In genomic region chr5:157350939-157351338, GRCh38 we compare ENCODE assay signal across 11 cellular contexts.
DNase-seq lines count a peak whose midpoint lies in the region; ATAC-seq and TF ChIP-seq lines count a peak whose summit lies in the region.
"Had no signal": no experiment of that assay in that cellular context is flagged by ENCODE, and none has a peak within 500 bp of the region (broad histone marks: within the 10 kb centered on the region; RNA-seq: fewer than 3 reads in every experiment).

No MANE protein-coding gene starts in this region.

- H3K4me1 ChIP-seq in thyroid gland = peaks cover 0 to 6% of the 10 kb centered on the region in 2 donors

- no peaks in the 10 kb centered on the region for H3K27me3 ChIP-seq in thyroid gland

- peaks cover 25% of the 10 kb centered on the region for H3K36me3 Mint-ChIP-seq in activated naive CD4-positive, alpha-beta T cell treated with anti-CD3 and anti-CD28 coated beads, Interleukin-2, amount 50 U/mL, for 24 hours
- H3K36me3 Mint-ChIP-seq in activated naive CD4-positive, alpha-beta T cell treated with anti-CD3 and anti-CD28 coated beads, Interleukin-2, amount 10 ng/mL, durations not matched to agents 7 days and 5 days = peaks cover 82% of the 10 kb centered on the region
- H3K36me3 Mint-ChIP-seq in activated T-helper 2 cell treated with anti-CD3 and anti-CD28 coated beads, Interferon-gamma antibody, Interleukin-2, Interleukin-4, amounts not matched to agents 10 μg/mL and 5 μg/mL and 100 μg/mL, durations not matched to agents 14 hours and 24 hours and 36 hours (ENCODE audit: low read depth) = peaks cover 85% of the 10 kb centered on the region

- H3K4me3 Mint-ChIP-seq in activated naive CD4-positive, alpha-beta T cell treated with anti-CD3 and anti-CD28 coated beads, Interleukin-2, amount 50 U/mL, for 24 hours = no peak overlapping the region
- no peak overlapping the region for H3K4me3 Mint-ChIP-seq in activated naive CD4-positive, alpha-beta T cell treated with anti-CD3 and anti-CD28 coated beads, Interleukin-2, amount 10 ng/mL, durations not matched to agents 7 days and 5 days
- peak overlapping the region; percentile 20 for H3K4me3 Mint-ChIP-seq in activated T-helper 2 cell treated with anti-CD3 and anti-CD28 coated beads, Interferon-gamma antibody, Interleukin-2, Interleukin-4, amounts not matched to agents 10 μg/mL and 5 μg/mL and 100 μg/mL, durations not matched to agents 14 hours and 24 hours and 36 hours (ENCODE audit: low read depth)
- H3K4me3 Mint-ChIP-seq in stimulated activated naive CD8-positive, alpha-beta T cell treated with anti-CD3 and anti-CD28 coated beads, Interleukin-15, amount 100 ng/mL, for 72 hours = peak overlapping the region; percentile 49 to 54

- intact Hi-C loops in activated T-helper 2 cell treated with anti-CD3 and anti-CD28 coated beads, Interferon-gamma antibody, Interleukin-2, Interleukin-4, amounts not matched to agents 10 μg/mL and 5 μg/mL and 100 μg/mL, durations not matched to agents 14 hours and 24 hours and 36 hours (cut with micrococcal nuclease) = loop anchor here (1.0 to 5.0 kb wide), 4 partner anchors 41 to 246 kb away; no protein-coding TSS in a partner anchor
- intact Hi-C loops in thyroid gland (cut with DNase I) = no loop called here

- no peaks in the 10 kb centered on the region for H3K27me3 Mint-ChIP-seq in activated naive CD4-positive, alpha-beta T cell treated with anti-CD3 and anti-CD28 coated beads, Interleukin-2, amount 50 U/mL, for 24 hours
- H3K27me3 Mint-ChIP-seq in activated naive CD4-positive, alpha-beta T cell treated with anti-CD3 and anti-CD28 coated beads, Interleukin-2, amount 10 ng/mL, durations not matched to agents 7 days and 5 days = no peaks in the 10 kb centered on the region
- H3K27me3 Mint-ChIP-seq in activated T-helper 2 cell treated with anti-CD3 and anti-CD28 coated beads, Interferon-gamma antibody, Interleukin-2, Interleukin-4, amounts not matched to agents 10 μg/mL and 5 μg/mL and 100 μg/mL, durations not matched to agents 14 hours and 24 hours and 36 hours (ENCODE audit: low read depth) = no peaks in the 10 kb centered on the region
- H3K27me3 Mint-ChIP-seq in stimulated activated naive CD8-positive, alpha-beta T cell treated with anti-CD3 and anti-CD28 coated beads, Interleukin-15, amount 100 ng/mL, for 72 hours = no peaks in the 10 kb centered on the region

- H3K9me3 ChIP-seq in thyroid gland = no peaks in the 10 kb centered on the region

- CTCF ChIA-PET in activated naive CD4-positive, alpha-beta T cell treated with anti-CD3 and anti-CD28 coated beads, Interleukin-2, amount 10 ng/mL, durations not matched to agents 7 days and 5 days (lab: Charles Lee) = interaction anchor here (0.9 to 1.2 kb wide), 2 partner anchors 23 to 78 kb away, joined by 3 to 4 read pairs; no protein-coding TSS in a partner anchor

- ATAC-seq in HG02678 (IDR thresholded peaks at IDR 0.05; ENCODE audit: unreplicated experiment) = peak; percentile 76
- peak; percentile 95 for ATAC-seq in stimulated activated naive CD8-positive, alpha-beta T cell treated with anti-CD3 and anti-CD28 coated beads, Interleukin-15, amount 100 ng/mL, for 72 hours

- no peak for DNase-seq in activated naive CD4-positive, alpha-beta T cell treated with anti-CD3 and anti-CD28 coated beads, Interleukin-2, amount 10 ng/mL, durations not matched to agents 7 days and 5 days
- no peak for DNase-seq in activated T-helper 2 cell treated with anti-CD3 and anti-CD28 coated beads, Interferon-gamma antibody, Interleukin-2, Interleukin-4, amounts not matched to agents 10 μg/mL and 5 μg/mL and 100 μg/mL, durations not matched to agents 14 hours and 24 hours and 36 hours (ENCODE audit: low spot score)
- DNase-seq in stimulated activated naive CD8-positive, alpha-beta T cell treated with anti-CD3 and anti-CD28 coated beads, Interleukin-15, amount 100 ng/mL, for 72 hours = peak in 1 of 2 donors; percentile 52
- DNase-seq in mesenteric fat pad (ENCODE audit: low spot score) = no peak
- DNase-seq in thyroid gland = no peak
- no peak for DNase-seq in NCI-H82 (lab: John Stamatoyannopoulos, UW)
- DNase-seq: hippocampal formation, MM.1S, NCI-H345 had no signal

- TF ChIP-seq CTCF in thyroid gland (IDR thresholded peaks at IDR 0.05) = no peak

- 77 to 85% methylated on average over 2 of the region's 2 CpGs for WGBS in thyroid gland, 2 donors

- H3K27ac ChIP-seq in thyroid gland = no peak overlapping the region

- H3K27ac Mint-ChIP-seq in activated naive CD4-positive, alpha-beta T cell treated with anti-CD3 and anti-CD28 coated beads, Interleukin-2, amount 50 U/mL, for 24 hours = peak overlapping the region; percentile 76
- no peak overlapping the region for H3K27ac Mint-ChIP-seq in activated naive CD4-positive, alpha-beta T cell treated with anti-CD3 and anti-CD28 coated beads, Interleukin-2, amount 10 ng/mL, durations not matched to agents 7 days and 5 days
- H3K27ac Mint-ChIP-seq in activated T-helper 2 cell treated with anti-CD3 and anti-CD28 coated beads, Interferon-gamma antibody, Interleukin-2, Interleukin-4, amounts not matched to agents 10 μg/mL and 5 μg/mL and 100 μg/mL, durations not matched to agents 14 hours and 24 hours and 36 hours = peak overlapping the region; percentile 82
- peak overlapping the region; percentile 77 to 97 for H3K27ac Mint-ChIP-seq in stimulated activated naive CD8-positive, alpha-beta T cell treated with anti-CD3 and anti-CD28 coated beads, Interleukin-15, amount 100 ng/mL, for 72 hours

- H3K4me1 Mint-ChIP-seq in activated naive CD4-positive, alpha-beta T cell treated with anti-CD3 and anti-CD28 coated beads, Interleukin-2, amount 50 U/mL, for 24 hours = peaks cover 60% of the 10 kb centered on the region
- peaks cover 16% of the 10 kb centered on the region for H3K4me1 Mint-ChIP-seq in activated naive CD4-positive, alpha-beta T cell treated with anti-CD3 and anti-CD28 coated beads, Interleukin-2, amount 10 ng/mL, durations not matched to agents 7 days and 5 days
- peaks cover 39% of the 10 kb centered on the region for H3K4me1 Mint-ChIP-seq in activated T-helper 2 cell treated with anti-CD3 and anti-CD28 coated beads, Interferon-gamma antibody, Interleukin-2, Interleukin-4, amounts not matched to agents 10 μg/mL and 5 μg/mL and 100 μg/mL, durations not matched to agents 14 hours and 24 hours and 36 hours (ENCODE audit: low read depth)
- H3K4me1 Mint-ChIP-seq in stimulated activated naive CD8-positive, alpha-beta T cell treated with anti-CD3 and anti-CD28 coated beads, Interleukin-15, amount 100 ng/mL, for 72 hours = peaks cover 73% of the 10 kb centered on the region

- no peak overlapping the region for H3K4me3 ChIP-seq in thyroid gland (replicated peaks in 1 of 3)

- no peaks in the 10 kb centered on the region for H3K36me3 ChIP-seq in thyroid gland

- no peak for TF ChIP-seq POLR2A in thyroid gland (IDR thresholded peaks at IDR 0.05)

- no peaks in the 10 kb centered on the region for H3K9me3 Mint-ChIP-seq in activated naive CD4-positive, alpha-beta T cell treated with anti-CD3 and anti-CD28 coated beads, Interleukin-2, amount 50 U/mL, for 24 hours
- H3K9me3 Mint-ChIP-seq in activated naive CD4-positive, alpha-beta T cell treated with anti-CD3 and anti-CD28 coated beads, Interleukin-2, amount 10 ng/mL, durations not matched to agents 7 days and 5 days = no peaks in the 10 kb centered on the region
- no peaks in the 10 kb centered on the region for H3K9me3 Mint-ChIP-seq in activated T-helper 2 cell treated with anti-CD3 and anti-CD28 coated beads, Interferon-gamma antibody, Interleukin-2, Interleukin-4, amounts not matched to agents 10 μg/mL and 5 μg/mL and 100 μg/mL, durations not matched to agents 14 hours and 24 hours and 36 hours
- H3K9me3 Mint-ChIP-seq in stimulated activated naive CD8-positive, alpha-beta T cell treated with anti-CD3 and anti-CD28 coated beads, Interleukin-15, amount 100 ng/mL, for 72 hours = peaks cover 10% of the 10 kb centered on the region in 2 donors

Comparison
In these comparisons a context has a peak if more than half of its experiments do, and no peak if none do; other contexts are left out.
1. H3K4me3 Mint-ChIP-seq: peak in activated T-helper 2 cell treated with anti-CD3 and anti-CD28 coated beads, Interferon-gamma antibody, Interleukin-2, Interleukin-4, amounts not matched to agents 10 μg/mL and 5 μg/mL and 100 μg/mL, durations not matched to agents 14 hours and 24 hours and 36 hours (single experiment) and stimulated activated naive CD8-positive, alpha-beta T cell treated with anti-CD3 and anti-CD28 coated beads, Interleukin-15, amount 100 ng/mL, for 72 hours (2 of 2); none in activated naive CD4-positive, alpha-beta T cell treated with anti-CD3 and anti-CD28 coated beads, Interleukin-2, amount 50 U/mL, for 24 hours (single experiment) and activated naive CD4-positive, alpha-beta T cell treated with anti-CD3 and anti-CD28 coated beads, Interleukin-2, amount 10 ng/mL, durations not matched to agents 7 days and 5 days (single experiment).